In the genomic region with DNA sequence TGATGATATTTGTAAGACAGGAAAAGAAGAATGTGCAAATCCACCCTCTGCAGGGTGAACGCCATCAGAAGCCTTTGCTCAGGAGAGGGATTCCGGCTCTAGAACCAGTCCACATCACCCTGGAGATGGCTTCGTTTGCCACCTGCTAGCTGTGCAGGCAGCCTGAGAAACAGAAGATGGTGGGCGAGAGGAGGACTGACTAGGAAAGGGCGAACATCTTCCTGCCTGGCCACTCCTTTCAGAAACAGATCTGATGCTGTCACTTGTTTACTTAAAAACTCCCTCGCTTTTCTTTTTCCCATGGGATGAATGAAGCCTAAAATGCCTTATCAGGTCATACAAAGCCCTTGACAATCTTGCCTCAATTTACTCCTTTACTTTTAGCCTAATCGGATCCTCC, we compare ENCODE assay signal across 9 cellular contexts. TPM values are rescaled to one million over a fixed set of nuclear protein-coding genes. Genes with fewer than 3 reads are reported as not detected.
DNase-seq lines count a peak whose midpoint lies in the region; ATAC-seq and TF ChIP-seq lines count a peak whose summit lies in the region.
"Had no signal": no experiment of that assay in that cellular context is flagged by ENCODE, and none has a peak within 500 bp of the region (broad histone marks: within the 10 kb centered on the region; RNA-seq: fewer than 3 reads in every experiment).

No MANE protein-coding gene starts in this region.

- no TSS peak for BruUV-seq in PC-9 (replicated peaks; lab: Mats Ljungman, UMichigan)

- POLR2A ChIA-PET in PC-9 (lab: Charles Lee; ENCODE audit: unreplicated experiment) = no interaction called here

- TF ChIP-seq POLR2A in ovary (IDR thresholded peaks at IDR 0.05) = no peak

- H3K9me2 ChIP-seq in PC-9 (ENCODE audit: insufficient read depth) = no peaks in the 10 kb centered on the region

- H3K79me2 ChIP-seq in PC-9 (ENCODE audit: low read depth) = peaks cover 49% of the 10 kb centered on the region

- WGBS in ovary, 3 donors = 25 to 29% (median 27%) methylated on average over 7 of the region's 7 CpGs

- H3F3A ChIP-seq in PC-9 (ENCODE audit: insufficient read depth, low read depth) = no peaks in the 10 kb centered on the region

- peaks cover 15% of the 10 kb centered on the region for H3K4me1 ChIP-seq in PC-9 (replicated peaks; ENCODE audit: insufficient read depth)
- peaks cover 11% of the 10 kb centered on the region for H3K4me1 ChIP-seq in ovary (ENCODE audit: insufficient read depth)

- peak overlapping the region; percentile 100 for H3K4me3 ChIP-seq in PC-9
- H3K4me3 ChIP-seq in ovary = peak overlapping the region; percentile 79

- H3K9me3 Mint-ChIP-seq in endothelial cell (ENCODE audit: unreplicated experiment) = no peaks in the 10 kb centered on the region

- H2AFZ ChIP-seq in PC-9 = no peak overlapping the region

- H3K4me2 ChIP-seq in PC-9 = peak overlapping the region; percentile 92

- H4K20me1 ChIP-seq in PC-9 (ENCODE audit: insufficient read depth) = no peaks in the 10 kb centered on the region; the same call in 1 of the 2 replicates

- CTCF ChIA-PET in PC-9 (lab: Charles Lee) = no interaction called here

- H3K27me3 Mint-ChIP-seq in endothelial cell (ENCODE audit: unreplicated experiment) = peaks cover 2% of the 10 kb centered on the region

- peak overlapping the region; percentile 5 for H3K27ac Mint-ChIP-seq in endothelial cell (ENCODE audit: unreplicated experiment)

- DNase-seq in DMS 273 (lab: John Stamatoyannopoulos, UW; ENCODE audit: unreplicated experiment) (peak; percentile 43), DMS 273 treated with DMSO at 0.1 percent for 48 hours (lab: John Stamatoyannopoulos, UW) (no peak), PC-9 (no peak), endothelial cell (ENCODE audit: low spot score) (no peak), ovary (no peak)

- H3K36me3 Mint-ChIP-seq in endothelial cell (ENCODE audit: low read depth, unreplicated experiment) = peaks cover 8% of the 10 kb centered on the region

- no peak for TF ChIP-seq EP300 in ovary (IDR thresholded peaks at IDR 0.05)

- peaks cover 29% of the 10 kb centered on the region for H3K4me1 Mint-ChIP-seq in endothelial cell (ENCODE audit: unreplicated experiment)

- H3K9me3 ChIP-seq in PC-9 (ENCODE audit: insufficient read depth, low read depth) = no peaks in the 10 kb centered on the region
- H3K9me3 ChIP-seq in ovary = no peaks in the 10 kb centered on the region

- H3K27ac ChIP-seq in PC-9 (no peak overlapping the region), ovary (no peak overlapping the region)

- intact Hi-C loops in PC-9 (cut with micrococcal nuclease; ENCODE audit: unreplicated experiment) = no loop called here
- intact Hi-C loops in ovary (cut with DNase I) = no loop called here

- ATAC-seq in GM19467 (IDR thresholded peaks at IDR 0.05; ENCODE audit: unreplicated experiment) = no peak
- no peak for ATAC-seq in GM21360 (IDR thresholded peaks at IDR 0.05; ENCODE audit: unreplicated experiment)
- ATAC-seq in HG02938 (IDR thresholded peaks at IDR 0.05; ENCODE audit: unreplicated experiment) = no peak

- H3K36me3 ChIP-seq in PC-9 (ENCODE audit: low read depth) (peaks cover 4% of the 10 kb centered on the region; the same call in 1 of the 2 replicates), ovary (no peaks in the 10 kb centered on the region)

- TF ChIP-seq CTCF in PC-9 (conservative IDR thresholded peaks at IDR 0.05) = no peak
- no peak for TF ChIP-seq CTCF in endothelial cell (IDR thresholded peaks at IDR 0.05; ENCODE audit: unreplicated experiment)
- TF ChIP-seq CTCF in ovary (IDR thresholded peaks at IDR 0.05) = no peak

- H3K27me3 ChIP-seq in PC-9 (ENCODE audit: insufficient read depth, low read depth) (no peaks in the 10 kb centered on the region), ovary (no peaks in the 10 kb centered on the region)

- peak overlapping the region; percentile 91 for H3K4me3 Mint-ChIP-seq in endothelial cell (ENCODE audit: unreplicated experiment)

RNA-seq across cellular contexts. Expression of a gene that starts 1.2 kb away (rescaled TPM):
- total RNA-seq in PC-9 (2021) (36.6 and 48.8 TPM in 2 replicates), endothelial cell (ENCODE audit: unreplicated experiment) (59.9 TPM), ovary (10 to 100 TPM; 40.7 to 78.7 (median 71.8) TPM)
- polyA plus RNA-seq in ovary = 100 to 1,000 TPM in 1 of 2 donors, 10 to 100 TPM in 1; 43.3 to 178 TPM

RNA-seq across cellular contexts. Expression of a gene that starts 33.9 kb away (rescaled TPM):
- total RNA-seq in PC-9 (2021) (21.5 and 31.9 TPM in 2 replicates), endothelial cell (ENCODE audit: unreplicated experiment) (43.3 TPM), ovary (10 to 100 TPM; 15.6 to 44.1 (median 31.4) TPM)
- 10 to 100 TPM; 16.8 to 30.7 TPM for polyA plus RNA-seq in ovary

RNA-seq across cellular contexts. Expression of a gene that starts 34.0 kb away (rescaled TPM):
- 47.9 and 60.1 TPM in 2 replicates for total RNA-seq in PC-9 (2021)
- total RNA-seq in endothelial cell (ENCODE audit: unreplicated experiment) = 30.9 TPM
- 10 to 100 TPM; 32.9 to 58.0 (median 39.1) TPM for total RNA-seq in ovary
- 10 to 100 TPM in 1 of 2 donors, 1 to 10 TPM in 1; 6.0 to 44.0 TPM for polyA plus RNA-seq in ovary

RNA-seq across cellular contexts. Expression of a gene that starts 58.3 kb away (rescaled TPM):
- not detected in 2 replicates for total RNA-seq in PC-9 (2021)
- not detected for total RNA-seq in endothelial cell (ENCODE audit: unreplicated experiment)
- not detected for total RNA-seq in ovary
- polyA plus RNA-seq in ovary = not detected
- total RNA-seq: activated CD8-positive, alpha-beta memory T cell treated with anti-CD3 and anti-CD28 coated beads for 36 hours had no signal

RNA-seq across cellular contexts. Expression of a gene that starts 59.7 kb away (rescaled TPM):
- total RNA-seq in PC-9 (2021) (not detected in 2 replicates), endothelial cell (ENCODE audit: unreplicated experiment) (not detected), ovary (under 1 TPM in 1 of 7 donors, not detected in 6; 0.69 TPM)
- not detected for polyA plus RNA-seq in ovary
- total RNA-seq: activated CD8-positive, alpha-beta memory T cell treated with anti-CD3 and anti-CD28 coated beads for 36 hours had no signal
